Comparison of ENCODE assay signal across 19 cellular contexts in the genomic region with DNA sequence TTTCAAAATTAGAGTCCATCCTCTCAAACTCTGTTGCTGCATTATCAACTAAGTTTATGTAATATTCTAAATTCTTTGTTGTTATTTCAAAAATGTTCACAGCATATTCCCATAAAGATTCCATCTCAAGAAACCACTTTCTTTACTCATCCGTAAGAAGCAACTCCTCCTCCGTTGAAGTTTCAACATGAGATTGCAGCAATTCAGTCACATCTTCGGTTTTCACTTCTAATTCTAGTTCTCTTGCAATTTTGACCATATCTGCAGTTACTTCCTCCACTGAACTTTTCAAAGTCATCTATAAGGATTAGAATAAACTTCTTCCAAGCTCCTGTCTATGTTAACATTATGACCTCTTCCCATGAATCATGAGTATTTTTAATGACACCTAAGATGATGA.
"Had no signal": no experiment of that assay in that cellular context is flagged by ENCODE, and none has a peak within 500 bp of the region (broad histone marks: within the 10 kb centered on the region; RNA-seq: fewer than 3 reads in every experiment).

No MANE protein-coding gene starts in this region.

- H3K27ac ChIP-seq: coronary artery, dorsolateral prefrontal cortex, hepatocyte, parathyroid adenoma, spleen, testis, transverse colon had no signal

- H3K36me3 ChIP-seq: spleen, transverse colon had no signal

- H3K27me3 ChIP-seq: dorsolateral prefrontal cortex, hepatocyte, spleen, testis, transverse colon had no signal

- H3K9me3 ChIP-seq: spleen, testis, transverse colon had no signal

- H3K4me1 ChIP-seq: parathyroid adenoma, spleen, testis had no signal

- H3K4me3 ChIP-seq: coronary artery, dorsolateral prefrontal cortex, hepatocyte, spleen, testis, transverse colon had no signal

- DNase-seq: dorsolateral prefrontal cortex; effector CD8-positive, alpha-beta T cell; foreskin melanocyte; head of caudate nucleus; kidney; left colon; mesendoderm; naive B cell; spleen; stimulated activated CD4-positive, alpha-beta T cell treated with anti-CD3 and anti-CD28 coated beads, Interleukin-15, amount 100 ng/mL, for 24 hours; stimulated activated CD4-positive, alpha-beta T cell treated with anti-CD3 and anti-CD28 coated beads, Interleukin-2, amount 100 ng/mL, for 24 hours; stimulated activated CD4-positive, alpha-beta T cell treated with anti-CD3 and anti-CD28 coated beads, Interleukin-4, amount 100 ng/mL, for 4 hours; stimulated activated naive B cell treated with anti-CD40 and anti-IgM and Interleukin-4, amounts not matched to agents 10 μg/mL and 1 μg/mL and 100 μg/mL, for 72 hours; stimulated activated naive CD8-positive, alpha-beta T cell treated with anti-CD3 and anti-CD28 coated beads, Interleukin-15, amount 100 ng/mL, for 72 hours; testis; transverse colon had no signal
